ENCODE assay signal across 21 cellular contexts in genomic region chr5:59489551-59489950, GRCh38.
A peak's percentile ranks its signal among the peaks of the same experiment; 100 is the strongest.
DNase-seq lines count a peak whose midpoint lies in the region; ATAC-seq, FAIRE-seq and TF ChIP-seq lines count a peak whose summit lies in the region.
"Had no signal": no experiment of that assay in that cellular context is flagged by ENCODE, and none has a peak within 500 bp of the region (broad histone marks: within the 10 kb centered on the region; RNA-seq: fewer than 3 reads in every experiment).

No MANE protein-coding gene starts in this region.

- TF ChIP-seq CTCF in VCaP (conservative IDR thresholded peaks at IDR 0.05) (no peak), smooth muscle cell (IDR thresholded peaks at IDR 0.05; ENCODE audit: borderline replicate concordance, insufficient read depth, poor library complexity, severe bottlenecking) (no peak)

- H3K27ac ChIP-seq in VCaP (peak overlapping the region; percentile 88), smooth muscle cell (ENCODE audit: low read depth) (no peak overlapping the region)

- H3K27me3 ChIP-seq in smooth muscle cell (ENCODE audit: low read depth) (no peaks in the 10 kb centered on the region), HAP-1 (ENCODE audit: low read depth) (peaks cover 2% of the 10 kb centered on the region; the same call in 1 of the 2 replicates)

- WGBS in smooth muscle cell (ENCODE audit: low lambda C conversion rate): 89% methylated on average over 1 of the region's 1 CpG

- peak; percentile 60 for FAIRE-seq in islet of Langerhans (lab: Jason Lieb, UNC)
- FAIRE-seq: HTR-8/SVneo, RCC 7860 had no signal

- H3K4me3 ChIP-seq in smooth muscle cell (no peak overlapping the region), HAP-1 (no peak overlapping the region)

- no peak overlapping the region for H3K9ac ChIP-seq in smooth muscle cell (ENCODE audit: low read depth)
- H3K9ac ChIP-seq: SK-N-SH had no signal

- H3K4me1 ChIP-seq in smooth muscle cell (ENCODE audit: low read depth) (peaks cover 8% of the 10 kb centered on the region), HAP-1 (no peaks in the 10 kb centered on the region; the same call in 1 of the 2 replicates)

- no peak for ATAC-seq in GM19397 (IDR thresholded peaks at IDR 0.05; ENCODE audit: unreplicated experiment)

- H2AFZ ChIP-seq in smooth muscle cell (ENCODE audit: low read depth): no peak overlapping the region

- no peaks in the 10 kb centered on the region for H3K79me2 ChIP-seq in smooth muscle cell (ENCODE audit: low read depth)

- H4K20me1 ChIP-seq in smooth muscle cell (ENCODE audit: low read depth): peaks cover 43% of the 10 kb centered on the region

- in situ Hi-C loops in HAP-1 (cut with MboI; ENCODE audit: low sequenced_read_pairs): loop anchor here (25.0 kb wide), 1 partner anchor 302 kb away; no protein-coding TSS in a partner anchor

- DNase-seq in LHCN-M2 (ENCODE audit: low read depth) (peak; percentile 55), smooth muscle cell (lab: John Stamatoyannopoulos, UW; ENCODE audit: unreplicated experiment) (no peak), HAP-1 (ENCODE audit: low spot score in 2 of 2) (no peak), NCI-H748 treated with DMSO at 0.1 percent for 48 hours (lab: John Stamatoyannopoulos, UW) (no peak)
- DNase-seq: ACHN; C1 segment of cervical spinal cord; CD8-positive, alpha-beta memory T cell; DMS79; H7; IMR-90; NCI-H1092 treated with DMSO at 0.1 percent for 48 hours; NCI-H2029 treated with DMSO at 0.1 percent for 48 hours; NCI-H2171 treated with DMSO at 0.1 percent for 48 hours; NK-92 treated with Interleukin-12 subunit alpha and Interleukin-12 subunit beta, amount 100 ng/mL, for 24 hours; Right ventricle myocardium superior; SK-N-SH had no signal

- no peaks in the 10 kb centered on the region for H3K36me3 ChIP-seq in smooth muscle cell (ENCODE audit: low read depth)
- no peaks in the 10 kb centered on the region for H3K36me3 ChIP-seq in HAP-1 (replicated peaks)

- H3K4me2 ChIP-seq in smooth muscle cell: peak overlapping the region; percentile 15
- H3K4me2 ChIP-seq: SK-N-SH had no signal

- H3K9me3 ChIP-seq in smooth muscle cell (replicated peaks; ENCODE audit: low read depth) (no peaks in the 10 kb centered on the region), HAP-1 (no peaks in the 10 kb centered on the region)
- H3K9me3 ChIP-seq: SK-N-SH had no signal

- H3F3A ChIP-seq in smooth muscle cell (ENCODE audit: low read depth): no peaks in the 10 kb centered on the region
